Comparison of ENCODE assay signal across 10 cellular contexts in genomic region chr3:136838641-136839555, GRCh38. TPM values are rescaled to one million over a fixed set of nuclear protein-coding genes. Genes with fewer than 3 reads are reported as not detected.
DNase-seq lines count a peak whose midpoint lies in the region; ATAC-seq and TF ChIP-seq lines count a peak whose summit lies in the region.
"Had no signal": no experiment of that assay in that cellular context is flagged by ENCODE, and none has a peak within 500 bp of the region (broad histone marks: within the 10 kb centered on the region; RNA-seq: fewer than 3 reads in every experiment).

No MANE protein-coding gene starts in this region.

- no peaks in the 10 kb centered on the region for H3K9me3 Mint-ChIP-seq in activated CD4-positive, alpha-beta T cell treated with anti-CD3 and anti-CD28 coated beads for 36 hours (ENCODE audit: low read depth)
- no peaks in the 10 kb centered on the region for H3K9me3 Mint-ChIP-seq in CD4-positive, alpha-beta T cell

- peaks cover 16% of the 10 kb centered on the region for H3K4me1 Mint-ChIP-seq in activated CD4-positive, alpha-beta T cell treated with anti-CD3 and anti-CD28 coated beads for 36 hours
- peaks cover 5% of the 10 kb centered on the region for H3K4me1 Mint-ChIP-seq in CD4-positive, alpha-beta T cell (ENCODE audit: low read depth)

- H3K27ac ChIP-seq in rectal smooth muscle tissue (ENCODE audit: low read depth, low read length): peak overlapping the region; percentile 9
- no peak overlapping the region for H3K27ac ChIP-seq in CD4-positive, alpha-beta T cell (ENCODE audit: low read depth, low read length)
- H3K27ac ChIP-seq: parathyroid adenoma had no signal

- peak overlapping the region; percentile 40 for H3K27ac Mint-ChIP-seq in activated CD4-positive, alpha-beta T cell treated with anti-CD3 and anti-CD28 coated beads for 36 hours
- no peak overlapping the region for H3K27ac Mint-ChIP-seq in CD4-positive, alpha-beta T cell

- no peaks in the 10 kb centered on the region for H3K27me3 Mint-ChIP-seq in activated CD4-positive, alpha-beta T cell treated with anti-CD3 and anti-CD28 coated beads for 36 hours
- H3K27me3 Mint-ChIP-seq in CD4-positive, alpha-beta T cell: no peaks in the 10 kb centered on the region

- no peak for TF ChIP-seq CTCF in CD4-positive, alpha-beta T cell (IDR thresholded peaks at IDR 0.05)

- peaks cover 19% of the 10 kb centered on the region for H3K36me3 Mint-ChIP-seq in activated CD4-positive, alpha-beta T cell treated with anti-CD3 and anti-CD28 coated beads for 36 hours (ENCODE audit: low read depth)
- peaks cover 25% of the 10 kb centered on the region for H3K36me3 Mint-ChIP-seq in CD4-positive, alpha-beta T cell (ENCODE audit: low read depth)

- no peak overlapping the region for H3K9ac ChIP-seq in rectal smooth muscle tissue (ENCODE audit: low read length)
- H3K9ac ChIP-seq: parathyroid adenoma had no signal

- POLR2A ChIA-PET in activated CD4-positive, alpha-beta T cell treated with anti-CD3 and anti-CD28 coated beads for 36 hours (lab: Charles Lee): interaction anchor here (1.4 kb wide), 1 partner anchor 23 kb away, joined by 5 read pairs; the partner anchor contains the start of gene NCK1
- POLR2A ChIA-PET in CD4-positive, alpha-beta T cell (lab: Charles Lee): interaction anchor here (1.0 kb wide), 1 partner anchor 87 kb away, joined by 3 read pairs; the partner anchor contains the start of gene STAG1

- CTCF ChIA-PET in activated CD4-positive, alpha-beta T cell treated with anti-CD3 and anti-CD28 coated beads for 36 hours (lab: Charles Lee): interaction anchor here (0.5 to 1.1 kb wide), 4 partner anchors 20 to 420 kb away, joined by 3 to 4 read pairs (median 4); no protein-coding TSS in a partner anchor
- CTCF ChIA-PET in CD4-positive, alpha-beta T cell (lab: Charles Lee): no interaction called here

- no peak overlapping the region for H3K4me3 Mint-ChIP-seq in activated CD4-positive, alpha-beta T cell treated with anti-CD3 and anti-CD28 coated beads for 36 hours
- H3K4me3 Mint-ChIP-seq in CD4-positive, alpha-beta T cell: no peak overlapping the region

- H3K4me3 ChIP-seq in rectal smooth muscle tissue (ENCODE audit: low read length): no peak overlapping the region

- no peaks in the 10 kb centered on the region for H3K9me3 ChIP-seq in CD4-positive, alpha-beta T cell (ENCODE audit: control insufficient read depth, low read length)

- ATAC-seq in activated CD4-positive, alpha-beta T cell treated with anti-CD3 and anti-CD28 coated beads for 36 hours: peak; percentile 68
- no peak for ATAC-seq in CD4-positive, alpha-beta T cell (ENCODE audit: poor library complexity)

- intact Hi-C loops in activated CD4-positive, alpha-beta T cell treated with anti-CD3 and anti-CD28 coated beads for 36 hours (cut with DNase I, micrococcal nuclease): no loop called here
- intact Hi-C loops in CD4-positive, alpha-beta T cell (cut with DNase I, micrococcal nuclease): no loop called here

- peaks cover 2% of the 10 kb centered on the region for H3K36me3 ChIP-seq in rectal smooth muscle tissue (ENCODE audit: control insufficient read depth, insufficient read depth, low read length)

- no peak for DNase-seq in activated CD4-positive, alpha-beta T cell treated with anti-CD3 and anti-CD28 coated beads for 36 hours
- no peak for DNase-seq in activated CD4-positive, alpha-beta T cell treated with anti-CD3 and anti-CD28 coated beads for 1 hour
- DNase-seq in NOMO-1 (lab: John Stamatoyannopoulos, UW; ENCODE audit: unreplicated experiment in 2 of 2): peak; percentile 51 to 80
- DNase-seq in dermis blood vessel endothelial cell: peak; percentile 82
- DNase-seq in iPS-NIHi7 (ENCODE audit: extremely low spot score): no peak
- no peak for DNase-seq in CD4-positive, alpha-beta T cell
- no peak for DNase-seq in NCI-H526 treated with DMSO at 0.1 percent for 48 hours (lab: John Stamatoyannopoulos, UW)
- DNase-seq: activated T-cell treated with anti-CD3 and anti-CD28 coated beads, Interleukin-2, amount 50 U/mL, for 1 hour had no signal

- H3K4me1 ChIP-seq in rectal smooth muscle tissue (ENCODE audit: control insufficient read depth, insufficient read depth, low read length): peaks cover 17% of the 10 kb centered on the region

- no peaks in the 10 kb centered on the region for H3K27me3 ChIP-seq in rectal smooth muscle tissue (ENCODE audit: control insufficient read depth, insufficient read depth, low read length)
- H3K27me3 ChIP-seq in CD4-positive, alpha-beta T cell (ENCODE audit: control insufficient read depth, insufficient read depth, low read length): no peaks in the 10 kb centered on the region

RNA-seq across cellular contexts. Expression of gene SLC35G2, which starts 20.0 kb away (rescaled TPM):
- 1 to 10 TPM; 1.7 to 2.0 TPM for total RNA-seq in activated CD4-positive, alpha-beta T cell treated with anti-CD3 and anti-CD28 coated beads for 36 hours
- 28.8 and 31.4 TPM in 2 replicates for total RNA-seq in dermis blood vessel endothelial cell
- under 1 TPM in 1 of 2 experiments, not detected in 1; 0.14 TPM for total RNA-seq in CD4-positive, alpha-beta T cell

RNA-seq across cellular contexts. Expression of gene NCK1, which starts 23.1 kb away (rescaled TPM):
- 10 to 100 TPM; 30.4 to 31.9 TPM for total RNA-seq in activated CD4-positive, alpha-beta T cell treated with anti-CD3 and anti-CD28 coated beads for 36 hours
- 102 and 150 TPM in 2 replicates for total RNA-seq in dermis blood vessel endothelial cell
- total RNA-seq in CD4-positive, alpha-beta T cell: 10 to 100 TPM; 52.9 to 55.0 TPM

Comparison
In these comparisons a context has a peak if more than half of its experiments do, and no peak if none do; other contexts are left out.
1. DNase-seq: peak in NOMO-1 (2 of 2) and dermis blood vessel endothelial cell (single experiment); none in activated CD4-positive, alpha-beta T cell treated with anti-CD3 and anti-CD28 coated beads for 36 hours (single experiment), activated CD4-positive, alpha-beta T cell treated with anti-CD3 and anti-CD28 coated beads for 1 hour (single experiment), iPS-NIHi7 (single experiment), CD4-positive, alpha-beta T cell (0 of 10) and NCI-H526 treated with DMSO at 0.1 percent for 48 hours (single experiment).